In genomic region chr3:8441969-8442559, GRCh38 we compare ENCODE assay signal across 9 cellular contexts. TPM values are rescaled to one million over a fixed set of nuclear protein-coding genes. Genes with fewer than 3 reads are reported as not detected.
A peak's percentile ranks its signal among the peaks of the same experiment; 100 is the strongest.
DNase-seq lines count a peak whose midpoint lies in the region; ATAC-seq and TF ChIP-seq lines count a peak whose summit lies in the region.
"Had no signal": no experiment of that assay in that cellular context is flagged by ENCODE, and none has a peak within 500 bp of the region (broad histone marks: within the 10 kb centered on the region; RNA-seq: fewer than 3 reads in every experiment).

No MANE protein-coding gene starts in this region.

- DNase-seq in NCI-H1105 treated with DMSO at 0.1 percent for 48 hours (lab: John Stamatoyannopoulos, UW) (peak; percentile 16), NCI-H1105 (lab: John Stamatoyannopoulos, UW) (no peak), NB4 (ENCODE audit: low read depth) (peak; percentile 7), mammary epithelial cell (peak; percentile 30), left colon (no peak), aorta (no peak), GM19238 (ENCODE audit: insufficient read length, low spot score) (no peak)
- DNase-seq in effector memory CD8-positive, alpha-beta T cell: no peak

- no peaks in the 10 kb centered on the region for H3K36me3 Mint-ChIP-seq in effector memory CD8-positive, alpha-beta T cell (ENCODE audit: insufficient read depth)
- H3K36me3 Mint-ChIP-seq: CD8-positive, alpha-beta T cell had no signal

- no TSS peak for BruUV-seq in mammary epithelial cell (replicated peaks; lab: Mats Ljungman, UMichigan)

- peaks cover 8 to 19% of the 10 kb centered on the region in 2 donors for H3K27me3 Mint-ChIP-seq in effector memory CD8-positive, alpha-beta T cell

- H3K4me3 ChIP-seq in NB4 (ENCODE audit: low read depth, low read length) (no peak overlapping the region), mammary epithelial cell (replicated peaks in 1 of 3; ENCODE audit: insufficient read depth in 1 of 3, low read depth in 2 of 3, low read length in 3 of 3) (no peak overlapping the region), aorta (ENCODE audit: low read length in 2 of 2) (no peak overlapping the region)

- H3K36me3 ChIP-seq in mammary epithelial cell (ENCODE audit: insufficient read depth, low read length): no peaks in the 10 kb centered on the region
- H3K36me3 ChIP-seq in aorta (ENCODE audit: control insufficient read depth in 1 of 2, insufficient read depth in 2 of 2, low read length in 1 of 2): no peaks in the 10 kb centered on the region

- H3K27ac Mint-ChIP-seq in effector memory CD8-positive, alpha-beta T cell: no peak overlapping the region
- H3K27ac Mint-ChIP-seq: CD8-positive, alpha-beta T cell had no signal

- no peak overlapping the region for H3K9ac ChIP-seq in mammary epithelial cell (ENCODE audit: insufficient read depth, low read length)

- no peaks in the 10 kb centered on the region for H3K27me3 ChIP-seq in mammary epithelial cell (ENCODE audit: insufficient read depth, low read length)
- H3K27me3 ChIP-seq in aorta (ENCODE audit: control insufficient read depth in 1 of 2, insufficient read depth in 2 of 2, low read length in 1 of 2): no peaks in the 10 kb centered on the region

- no peaks in the 10 kb centered on the region for H3K4me1 Mint-ChIP-seq in effector memory CD8-positive, alpha-beta T cell (ENCODE audit: low read depth in 2 of 2)

- 43% methylated on average over 5 of the region's 8 CpGs for WGBS in mammary epithelial cell (ENCODE audit: low coverage, missing lambda C conversion rate)
- 26 to 30% methylated on average over 8 of the region's 8 CpGs for WGBS in aorta, 2 donors

- intact Hi-C loops in mammary epithelial cell (cut with micrococcal nuclease): loop anchor here (1.0 to 5.0 kb wide), 3 partner anchors 165 to 325 kb away; partner anchors contain the start of gene OXTR
- intact Hi-C loops in left colon (cut with DNase I, micrococcal nuclease): loop anchor here (2.0 to 10.0 kb wide), 2 partner anchors 181 to 183 kb away; no protein-coding TSS in a partner anchor
- intact Hi-C loops in aorta (cut with DNase I): loop anchor here (1.0 to 5.0 kb wide), 4 partner anchors 165 to 181 kb away; no protein-coding TSS in a partner anchor

- H3K4me1 ChIP-seq in mammary epithelial cell (ENCODE audit: insufficient read depth, low read length): peaks cover 5% of the 10 kb centered on the region
- H3K4me1 ChIP-seq in aorta (ENCODE audit: control insufficient read depth in 1 of 2, insufficient read depth in 2 of 2, low read length in 2 of 2): peaks cover 0 to 2% of the 10 kb centered on the region in 2 donors

- dilution Hi-C loops in mammary epithelial cell (cut with HindIII; ENCODE audit: low sequenced_read_pairs): loop anchor here (25.0 kb wide), 1 partner anchor 170 kb away; no protein-coding TSS in a partner anchor

- H3K9me3 ChIP-seq in mammary epithelial cell (replicated peaks; ENCODE audit: insufficient read depth, low read length) (no peaks in the 10 kb centered on the region), aorta (ENCODE audit: control insufficient read depth, low read length) (no peaks in the 10 kb centered on the region)

- H3K27ac ChIP-seq in mammary epithelial cell (ENCODE audit: insufficient read depth, low read depth, low read length) (no peak overlapping the region), aorta (ENCODE audit: low read depth in 1 of 2, low read length in 2 of 2) (peak overlapping the region; percentile 58 to 59)

- H3K9me3 Mint-ChIP-seq in effector memory CD8-positive, alpha-beta T cell: no peaks in the 10 kb centered on the region
- H3K9me3 Mint-ChIP-seq: CD8-positive, alpha-beta T cell had no signal

- no peaks in the 10 kb centered on the region for H4K20me1 ChIP-seq in mammary epithelial cell (ENCODE audit: insufficient read depth, low read length)

- no peak overlapping the region for H3K4me2 ChIP-seq in mammary epithelial cell (ENCODE audit: insufficient read depth, low read depth, low read length)

- H3K4me3 Mint-ChIP-seq in effector memory CD8-positive, alpha-beta T cell: no peak overlapping the region
- H3K4me3 Mint-ChIP-seq: CD8-positive, alpha-beta T cell had no signal

- ATAC-seq in left colon (peak; percentile 21), aorta (ENCODE audit: low FRiP score) (peak; percentile 69)
- no peak for ATAC-seq in effector memory CD8-positive, alpha-beta T cell (replicated peaks)
- ATAC-seq: CD8-positive, alpha-beta T cell had no signal

- CTCF ChIA-PET in mammary epithelial cell (lab: Charles Lee; ENCODE audit: low non-redundant PET): interaction anchor here (0.6 to 1.1 kb wide), 4 partner anchors 125 to 1540 kb away, joined by 4 to 27 read pairs (median 4); no protein-coding TSS in a partner anchor

- TF ChIP-seq POLR2A in NB4 (IDR thresholded peaks at IDR 0.05; ENCODE audit: extremely low read depth, insufficient read length): no peak

- H3K79me2 ChIP-seq in mammary epithelial cell (ENCODE audit: insufficient read depth, low read length): no peaks in the 10 kb centered on the region

- H2AFZ ChIP-seq in mammary epithelial cell (ENCODE audit: low read depth, low read length): no peak overlapping the region

- TF ChIP-seq CTCF in NB4 (IDR thresholded peaks at IDR 0.05; ENCODE audit: low read depth, low read length) (peak; percentile 57), mammary epithelial cell (conservative IDR thresholded peaks at IDR 0.05 in 1 of 2, IDR thresholded peaks at IDR 0.05 in 1 of 2; ENCODE audit: extremely low read depth in 1 of 2, insufficient read depth in 1 of 2, low read depth in 1 of 2, low read length in 2 of 2) (peak; percentile 63 to 75)

- in situ Hi-C loops in mammary epithelial cell (cut with MboI; ENCODE audit: low sequenced_read_pairs in 2 of 2): loop anchor here (5.0 kb wide), 1 partner anchor 165 kb away; no protein-coding TSS in a partner anchor

RNA-seq across cellular contexts. Expression of gene LMCD1, which starts 59.6 kb away (rescaled TPM):
- total RNA-seq in mammary epithelial cell: 1 to 10 TPM; 1.9 to 4.5 TPM
- polyA plus RNA-seq in mammary epithelial cell: 4.4 TPM
- 6.4 TPM for polyA minus RNA-seq in mammary epithelial cell
- 1 to 10 TPM; 5.8 to 7.1 TPM for total RNA-seq in left colon
- 1,000 to 10,000 TPM in 1 of 2 donors, 100 to 1,000 TPM in 1; 192 to 1,289 TPM for total RNA-seq in aorta
- polyA plus RNA-seq in aorta: 100 to 1,000 TPM; 347 to 416 TPM

Comparison
In these comparisons a context has a peak if more than half of its experiments do, and no peak if none do; other contexts are left out.
1. DNase-seq: peak in NCI-H1105 treated with DMSO at 0.1 percent for 48 hours (single experiment), NB4 (single experiment) and mammary epithelial cell (single experiment); none in NCI-H1105 (single experiment), left colon (0 of 2), aorta (0 of 2), effector memory CD8-positive, alpha-beta T cell (0 of 3) and GM19238 (single experiment).
2. RNA of gene LMCD1, which starts 59.6 kb away (total RNA-seq): 192 to 1,289 TPM in aorta; 5.8 to 7.1 TPM in left colon and 1.9 to 4.5 TPM in mammary epithelial cell; every median in the first group is over 10 times any median in the second.